ENCODE assay signal across 15 cellular contexts in genomic region chr18:22450766-22451165, GRCh38. TPM values are rescaled to one million over a fixed set of nuclear protein-coding genes. Genes with fewer than 3 reads are reported as not detected.
"Had no signal": no experiment of that assay in that cellular context is flagged by ENCODE, and none has a peak within 500 bp of the region (broad histone marks: within the 10 kb centered on the region; RNA-seq: fewer than 3 reads in every experiment).

No MANE protein-coding gene starts in this region.

RNA-seq across cellular contexts. Expression of gene CTAGE1, which starts 33.1 kb away (rescaled TPM):
- total RNA-seq: stomach, subcutaneous adipose tissue, suprapubic skin, temporal lobe, thoracic aorta, thyroid gland, tibial nerve, transverse colon, upper lobe of left lung, upper lobe of right lung, ureter, urinary bladder, uterus, vagina had no signal
- polyA plus RNA-seq: stomach, thymus, urinary bladder had no signal
